ENCODE assay signal across 1 cellular context in the genomic region with DNA sequence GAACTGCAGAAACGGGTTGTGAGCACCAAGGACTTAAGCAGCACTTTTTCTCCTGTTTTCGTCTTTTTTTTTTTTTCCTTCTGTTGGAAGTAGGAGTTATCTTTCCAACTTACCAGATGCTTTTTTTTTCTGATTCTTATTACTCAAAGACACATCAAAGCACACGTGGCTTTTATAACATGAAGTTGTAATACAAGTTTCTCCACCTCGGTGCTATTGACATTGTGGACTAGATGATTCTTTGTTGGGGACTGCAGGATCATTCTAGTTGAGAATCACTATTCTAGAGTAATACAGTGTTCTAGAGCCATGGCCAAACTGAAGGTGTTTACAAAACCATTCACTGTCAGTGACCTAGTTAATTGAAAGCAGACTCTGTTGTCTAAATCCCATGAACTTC.
TF ChIP-seq lines count a peak whose summit lies in the region.

No MANE protein-coding gene starts in this region.

TF ChIP-seq in A549, 52 proteins besides CTCF, POLR2A, EP300 and RAD21 (continued from another document):
- no peak for TF ChIP-seq GATA3 (IDR thresholded peaks at IDR 0.05; ENCODE audit: borderline replicate concordance)
